Comparison of ENCODE assay signal across 8 cellular contexts in genomic region chr11:6677018-6677417, GRCh38.
"Had no signal": no experiment of that assay in that cellular context is flagged by ENCODE, and none has a peak within 500 bp of the region (broad histone marks: within the 10 kb centered on the region; RNA-seq: fewer than 3 reads in every experiment).

No MANE protein-coding gene starts in this region.

- H3K9ac ChIP-seq: GM23248 had no signal

- ATAC-seq: HCT116 had no signal

- H3K9me3 Mint-ChIP-seq: HFFc6 had no signal

- DNase-seq: GM23248, GOT3, H7, HFFc6, IMR-90 had no signal

- H3K9me3 ChIP-seq: HAP-1 had no signal

- H2AFZ ChIP-seq: GM23248 had no signal

- H3K27ac ChIP-seq: GM23248 had no signal

- H3K27ac Mint-ChIP-seq: HFFc6 had no signal

- H3K4me3 Mint-ChIP-seq: HFFc6 had no signal

- H3K4me3 ChIP-seq: GM23248, HAP-1 had no signal

- FAIRE-seq: HTR-8/SVneo had no signal
